8 cellular contexts compared by ENCODE assay signal in the genomic region with DNA sequence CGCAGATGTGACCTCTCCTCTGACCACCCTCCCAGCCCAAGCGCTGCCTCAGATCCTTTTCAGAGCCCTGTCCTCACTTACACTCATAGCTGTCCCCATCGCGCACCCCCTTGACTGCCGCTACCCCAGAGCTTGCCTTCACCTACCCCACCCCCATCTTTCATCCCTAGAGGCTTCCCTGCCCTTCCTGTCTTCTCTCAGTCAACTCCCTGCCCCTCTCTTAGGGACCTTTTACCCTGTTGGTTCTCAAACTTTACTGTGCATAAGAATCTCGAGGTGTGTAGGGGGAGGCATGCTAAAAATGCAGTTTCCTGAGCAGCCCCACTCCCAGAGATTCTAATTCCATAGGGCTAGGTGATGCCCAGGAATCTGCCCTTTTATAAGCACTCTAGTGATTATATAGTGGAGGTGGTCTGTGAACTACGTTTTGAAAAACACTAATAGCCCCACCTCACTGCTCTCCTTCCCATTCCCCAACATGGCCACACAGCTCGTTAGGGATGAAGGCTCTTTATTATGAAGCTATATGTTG. TPM values are rescaled to one million over a fixed set of nuclear protein-coding genes. Genes with fewer than 3 reads are reported as not detected.
A peak's percentile ranks its signal among the peaks of the same experiment; 100 is the strongest.
DNase-seq lines count a peak whose midpoint lies in the region; ATAC-seq and TF ChIP-seq lines count a peak whose summit lies in the region.

No MANE protein-coding gene starts in this region.

- H3K27me3 ChIP-seq in H7 (ENCODE audit: control insufficient read depth, insufficient read depth, low read length), result no peaks in the 10 kb centered on the region

- H3K27me3 Mint-ChIP-seq in activated T-cell treated with anti-CD3 and anti-CD28 coated beads, Interleukin-2, amount 50 U/mL, for 72 hours (ENCODE audit: low read depth), result peaks cover 6% of the 10 kb centered on the region
- H3K27me3 Mint-ChIP-seq in immature natural killer cell (ENCODE audit: low read depth in 3 of 3), result peaks cover 2 to 11% (median 4%) of the 10 kb centered on the region in 3 donors

- in situ Hi-C loops in KBM-7 (cut with MboI; ENCODE audit: low pct_unique_long_range_greater_than_20kb, low sequenced_read_pairs), result no loop called here

- peak overlapping the region; percentile 99 for H3K27ac Mint-ChIP-seq in activated T-cell treated with anti-CD3 and anti-CD28 coated beads, Interleukin-2, amount 50 U/mL, for 72 hours
- peak overlapping the region; percentile 98 to 100 (median 100) for H3K27ac Mint-ChIP-seq in immature natural killer cell

- peaks cover 48% of the 10 kb centered on the region for H3K4me1 Mint-ChIP-seq in activated T-cell treated with anti-CD3 and anti-CD28 coated beads, Interleukin-2, amount 50 U/mL, for 72 hours (ENCODE audit: low read depth)
- peaks cover 35 to 51% of the 10 kb centered on the region in 2 donors for H3K4me1 Mint-ChIP-seq in immature natural killer cell

- peaks cover 4 to 8% of the 10 kb centered on the region in 2 donors for H3K36me3 Mint-ChIP-seq in activated T-cell treated with anti-CD3 and anti-CD28 coated beads, Interleukin-2, amount 50 U/mL, for 72 hours (ENCODE audit: insufficient read depth in 2 of 2)
- no peaks in the 10 kb centered on the region for H3K36me3 Mint-ChIP-seq in immature natural killer cell

- DNase-seq in H7 (no peak), immature natural killer cell (no peak), KBM-7 (no peak)
- no peak for DNase-seq in activated T-cell treated with anti-CD3 and anti-CD28 coated beads, Interleukin-2, amount 50 U/mL, for 72 hours

- no peak for ATAC-seq in activated T-cell treated with anti-CD3 and anti-CD28 coated beads, Interleukin-2, amount 50 U/mL, for 72 hours (replicated peaks in 1 of 2)
- no peak for ATAC-seq in HG03025 (IDR thresholded peaks at IDR 0.05; ENCODE audit: low FRiP score, unreplicated experiment)
- ATAC-seq in GM18511 (IDR thresholded peaks at IDR 0.05; ENCODE audit: unreplicated experiment), result no peak

- H3K27ac ChIP-seq in 22Rv1 (peak overlapping the region; percentile 85), temporal lobe (ENCODE audit: low read depth, low read length) (peak overlapping the region; percentile 88)

- peaks cover under 1% of the 10 kb centered on the region for H3K36me3 ChIP-seq in H7 (replicated peaks; ENCODE audit: control insufficient read depth, insufficient read depth, low read length)

- H3K9me3 Mint-ChIP-seq in activated T-cell treated with anti-CD3 and anti-CD28 coated beads, Interleukin-2, amount 50 U/mL, for 72 hours, result no peaks in the 10 kb centered on the region
- H3K9me3 Mint-ChIP-seq in immature natural killer cell, result peaks cover 0 to 1% (median 0%) of the 10 kb centered on the region in 6 donors

- TF ChIP-seq CTCF in 22Rv1 (IDR thresholded peaks at IDR 0.05), result no peak

- H3K4me3 Mint-ChIP-seq in activated T-cell treated with anti-CD3 and anti-CD28 coated beads, Interleukin-2, amount 50 U/mL, for 72 hours, result peak overlapping the region; percentile 85 to 99
- H3K4me3 Mint-ChIP-seq in immature natural killer cell, result peak overlapping the region; percentile 93 to 100 (median 96)

- peak overlapping the region; percentile 71 for H3K4me3 ChIP-seq in H7 (ENCODE audit: insufficient read depth, low read depth, low read length)

RNA-seq across cellular contexts. Expression of a gene that starts 0.7 kb away (rescaled TPM):
- total RNA-seq in H7 (2014; rRNA removed; shearing (Covaris generic)), result 36.9 and 41.9 TPM in 2 replicates
- total RNA-seq in activated T-cell treated with anti-CD3 and anti-CD28 coated beads, Interleukin-2, amount 50 U/mL, for 72 hours, result 10 to 100 TPM; 42.9 to 56.7 TPM
- polyA plus RNA-seq in immature natural killer cell, result 10 to 100 TPM; 22.0 to 42.9 (median 38.5) TPM
- 18.2 TPM for total RNA-seq in temporal lobe

RNA-seq across cellular contexts. Expression of a gene that starts 58.2 kb away (rescaled TPM):
- total RNA-seq in H7 (2014; rRNA removed; shearing (Covaris generic)), result 0.70 and 0.76 TPM in 2 replicates
- total RNA-seq in activated T-cell treated with anti-CD3 and anti-CD28 coated beads, Interleukin-2, amount 50 U/mL, for 72 hours, result 1 to 10 TPM in 1 of 2 donors, under 1 TPM in 1; 0.50 to 1.1 TPM
- 1 to 10 TPM; 1.7 to 8.8 (median 7.3) TPM for polyA plus RNA-seq in immature natural killer cell
- total RNA-seq in temporal lobe, result 2.5 TPM
